ENCODE assay signal across 14 cellular contexts in the genomic region with DNA sequence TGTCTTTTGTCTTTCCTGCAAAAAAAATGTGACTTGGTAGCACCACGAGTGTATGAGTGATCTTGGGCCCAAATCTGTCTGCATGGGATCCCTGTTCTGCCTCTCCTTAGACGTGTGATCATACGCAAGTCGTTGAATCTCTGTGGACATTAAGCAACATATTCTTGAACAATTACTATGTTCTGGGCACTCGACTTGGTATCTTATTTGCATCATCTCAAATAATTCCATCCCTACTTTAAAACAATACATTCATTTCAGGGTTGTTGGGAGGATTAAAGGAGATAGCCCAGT.
A peak's percentile ranks its signal among the peaks of the same experiment; 100 is the strongest.
DNase-seq lines count a peak whose midpoint lies in the region; ATAC-seq, FAIRE-seq and TF ChIP-seq lines count a peak whose summit lies in the region.
"Had no signal": no experiment of that assay in that cellular context is flagged by ENCODE, and none has a peak within 500 bp of the region (broad histone marks: within the 10 kb centered on the region; RNA-seq: fewer than 3 reads in every experiment).

No MANE protein-coding gene starts in this region.

- no TSS peak for BruUV-seq in GM12878 (replicated peaks; lab: Mats Ljungman, UMichigan)

- no peak for TF ChIP-seq CTCF in GM12878 (IDR thresholded peaks at IDR 0.05 in 2 of 3, conservative IDR thresholded peaks at IDR 0.05 in 1 of 3; ENCODE audit: control insufficient read depth in 2 of 3, extremely low read depth in 1 of 3, insufficient read depth in 1 of 3, low read depth in 3 of 3, low read length in 3 of 3)
- no peak for TF ChIP-seq CTCF in transverse colon (IDR thresholded peaks at IDR 0.05)

- 60% methylated on average over 5 of the region's 5 CpGs for WGBS in GM12878 (ENCODE audit: insufficient coverage, insufficient replicate concordance, low lambda C conversion rate, missing lambda C conversion rate)
- 73 to 86% methylated on average over 5 of the region's 5 CpGs for WGBS in transverse colon (ENCODE audit: low coverage in 1 of 2), 2 donors

- H3K4me3 Mint-ChIP-seq in activated T-cell treated with anti-CD3 and anti-CD28 coated beads, Interleukin-2, amount 50 U/mL, for 72 hours, result no peak overlapping the region
- H3K4me3 Mint-ChIP-seq: H9, T-cell had no signal

- peaks cover 43% of the 10 kb centered on the region for H3K27me3 Mint-ChIP-seq in activated T-cell treated with anti-CD3 and anti-CD28 coated beads, Interleukin-2, amount 50 U/mL, for 72 hours (ENCODE audit: low read depth)

- no peak for TF ChIP-seq POLR2A in GM12878 (IDR thresholded peaks at IDR 0.05; ENCODE audit: low read depth, low read length)
- no peak for TF ChIP-seq POLR2A in transverse colon (IDR thresholded peaks at IDR 0.05)

- no peak for ATAC-seq in activated T-cell treated with anti-CD3 and anti-CD28 coated beads, Interleukin-2, amount 50 U/mL, for 72 hours (replicated peaks in 1 of 2)
- ATAC-seq in GM12878 (no peak), GM19023 (IDR thresholded peaks at IDR 0.05; ENCODE audit: unreplicated experiment) (no peak), GM19324 (IDR thresholded peaks at IDR 0.05; ENCODE audit: low FRiP score, unreplicated experiment) (no peak)
- ATAC-seq: HepG2 had no signal

- CTCF ChIA-PET in GM12878 (lab: Yijun Ruan, JAX), result interaction anchor here (1.1 to 1.8 kb wide), 4 partner anchors 12 to 24 kb away, joined by 3 to 8 read pairs (median 3); no protein-coding TSS in a partner anchor

- H3K27me3 ChIP-seq in GM12878 (replicated peaks in 1 of 2; ENCODE audit: control insufficient read depth in 2 of 2, insufficient read depth in 2 of 2, low read length in 1 of 2), result no peaks in the 10 kb centered on the region
- H3K27me3 ChIP-seq in transverse colon, result no peaks in the 10 kb centered on the region

- no peaks in the 10 kb centered on the region for H3K36me3 ChIP-seq in GM12878 (ENCODE audit: control insufficient read depth in 2 of 2, insufficient read depth in 2 of 2, low read length in 1 of 2)
- no peaks in the 10 kb centered on the region for H3K36me3 ChIP-seq in transverse colon
- H3K36me3 ChIP-seq: neutrophil had no signal

- no peak for TF ChIP-seq EP300 in GM12878 (IDR thresholded peaks at IDR 0.05; ENCODE audit: borderline replicate concordance in 1 of 2, control insufficient read depth in 1 of 2, low read depth in 2 of 2, low read length in 2 of 2)
- TF ChIP-seq EP300 in transverse colon (IDR thresholded peaks at IDR 0.05; ENCODE audit: low read depth), result no peak

- intact Hi-C loops in GM12878 (cut with micrococcal nuclease; ENCODE audit: unreplicated experiment), result loop anchor here (1.0 to 5.0 kb wide), 3 partner anchors 75 to 690 kb away; partner anchors contain the start of gene CPEB2
- intact Hi-C loops in transverse colon (cut with DNase I; ENCODE audit: low total_unique reads), result no loop called here

- H4K20me1 ChIP-seq in GM12878 (ENCODE audit: control insufficient read depth, insufficient read depth), result no peaks in the 10 kb centered on the region

- SMC1A ChIA-PET in GM12878 (lab: Charles Lee; ENCODE audit: uncharacterized antibody, unreplicated experiment), result interaction anchor here (2.0 to 2.4 kb wide), 3 partner anchors 8 to 11 kb away, joined by 8 to 28 read pairs (median 10); no protein-coding TSS in a partner anchor

- no peak overlapping the region for H3K4me3 ChIP-seq in GM12878
- H3K4me3 ChIP-seq in transverse colon, result no peak overlapping the region

- FAIRE-seq in GM12878 (lab: Jason Lieb, UNC), result no peak
- FAIRE-seq: HepG2 had no signal

- RAD21 ChIA-PET in GM12878 (lab: Charles Lee; ENCODE audit: unreplicated experiment), result interaction anchor here (1.0 to 1.4 kb wide), 2 partner anchors 12 to 14 kb away, joined by 3 to 4 read pairs; no protein-coding TSS in a partner anchor

- H3K79me2 ChIP-seq in GM12878 (ENCODE audit: control insufficient read depth, insufficient read depth, low read length), result no peaks in the 10 kb centered on the region

- 0 out of 2 replicates have a peak overlapping the region, but pooled peaks have one; percentile 24 for H3K4me2 ChIP-seq in GM12878 (ENCODE audit: control insufficient read depth, insufficient read depth)

- POLR2A ChIA-PET in GM12878 (lab: Charles Lee), result no interaction called here

- peaks cover 11 to 14% of the 10 kb centered on the region in 2 donors for H3K9me3 Mint-ChIP-seq in activated T-cell treated with anti-CD3 and anti-CD28 coated beads, Interleukin-2, amount 50 U/mL, for 72 hours
- H3K9me3 Mint-ChIP-seq: T-cell had no signal

- in situ Hi-C loops in GM12878 (cut with MboI), result no loop called here
- in situ Hi-C loops in transverse colon (cut with MboI; ENCODE audit: low pct_ligation_motif_present in 1 of 4, low pct_unique_long_range_greater_than_20kb in 1 of 4, low sequenced_read_pairs in 3 of 4), result no loop called here

- H3K4me1 ChIP-seq in GM12878 (ENCODE audit: control insufficient read depth, insufficient read depth, low read length), result peaks cover 20% of the 10 kb centered on the region
- peaks cover 3 to 21% (median 10%) of the 10 kb centered on the region in 4 donors for H3K4me1 ChIP-seq in transverse colon

- no peak overlapping the region; the same call in 1 of the 2 replicates for H2AFZ ChIP-seq in GM12878 (ENCODE audit: control insufficient read depth, low read depth, low read length)

- no peak for DNase-seq in activated T-cell treated with anti-CD3 and anti-CD28 coated beads, Interleukin-2, amount 50 U/mL, for 72 hours
- DNase-seq in activated T-cell treated with anti-CD3 and anti-CD28 coated beads, Interleukin-2, amount 50 U/mL, for 1 hour, result no peak
- DNase-seq in GM12878 (ENCODE audit: low read depth, low spot score), result no peak
- peak; percentile 15 for DNase-seq in iris pigment epithelial cell (ENCODE audit: low read depth)
- DNase-seq in transverse colon, result no peak
- no peak for DNase-seq in T-helper 9 cell
- DNase-seq: H9, midbrain, NCI-H2081 treated with DMSO at 0.1 percent for 48 hours, T-cell had no signal

- H3K27ac ChIP-seq in GM12878 (ENCODE audit: control insufficient read depth, insufficient read depth) (peak overlapping the region; percentile 50), transverse colon (peak overlapping the region; percentile 55 to 77 (median 73))
- H3K27ac ChIP-seq: neutrophil had no signal

- TF ChIP-seq RAD21 in GM12878 (IDR thresholded peaks at IDR 0.05; ENCODE audit: insufficient read depth, low read depth, low read length), result no peak

- H3K9ac ChIP-seq in GM12878 (ENCODE audit: control insufficient read depth, insufficient read depth, low read length), result no peak overlapping the region

- H3K9me3 ChIP-seq in GM12878 (replicated peaks; ENCODE audit: control insufficient read depth, insufficient read depth, low read length) (peaks cover 7% of the 10 kb centered on the region; the same call in 2 of the 3 replicates), transverse colon (no peaks in the 10 kb centered on the region)
- H3K9me3 ChIP-seq: neutrophil had no signal

- peaks cover 33% of the 10 kb centered on the region for H3K4me1 Mint-ChIP-seq in activated T-cell treated with anti-CD3 and anti-CD28 coated beads, Interleukin-2, amount 50 U/mL, for 72 hours (ENCODE audit: low read depth)
- H3K4me1 Mint-ChIP-seq: T-cell had no signal

- H3K36me3 Mint-ChIP-seq in activated T-cell treated with anti-CD3 and anti-CD28 coated beads, Interleukin-2, amount 50 U/mL, for 72 hours (ENCODE audit: insufficient read depth in 2 of 2), result peaks cover 19 to 21% of the 10 kb centered on the region in 2 donors
- H3K36me3 Mint-ChIP-seq: T-cell had no signal

- H3K27ac Mint-ChIP-seq in activated T-cell treated with anti-CD3 and anti-CD28 coated beads, Interleukin-2, amount 50 U/mL, for 72 hours, result peak overlapping the region; percentile 86
- H3K27ac Mint-ChIP-seq: H9 had no signal

TF ChIP-seq in GM12878, 131 proteins besides CTCF, POLR2A, EP300 and RAD21 (continues in another document):
- TF ChIP-seq E2F4 (IDR thresholded peaks at IDR 0.05; ENCODE audit: low read depth, low read length) (no peak), SMC3 (IDR thresholded peaks at IDR 0.05; ENCODE audit: borderline replicate concordance, low read length) (no peak)
- TF ChIP-seq, protein P1, sequence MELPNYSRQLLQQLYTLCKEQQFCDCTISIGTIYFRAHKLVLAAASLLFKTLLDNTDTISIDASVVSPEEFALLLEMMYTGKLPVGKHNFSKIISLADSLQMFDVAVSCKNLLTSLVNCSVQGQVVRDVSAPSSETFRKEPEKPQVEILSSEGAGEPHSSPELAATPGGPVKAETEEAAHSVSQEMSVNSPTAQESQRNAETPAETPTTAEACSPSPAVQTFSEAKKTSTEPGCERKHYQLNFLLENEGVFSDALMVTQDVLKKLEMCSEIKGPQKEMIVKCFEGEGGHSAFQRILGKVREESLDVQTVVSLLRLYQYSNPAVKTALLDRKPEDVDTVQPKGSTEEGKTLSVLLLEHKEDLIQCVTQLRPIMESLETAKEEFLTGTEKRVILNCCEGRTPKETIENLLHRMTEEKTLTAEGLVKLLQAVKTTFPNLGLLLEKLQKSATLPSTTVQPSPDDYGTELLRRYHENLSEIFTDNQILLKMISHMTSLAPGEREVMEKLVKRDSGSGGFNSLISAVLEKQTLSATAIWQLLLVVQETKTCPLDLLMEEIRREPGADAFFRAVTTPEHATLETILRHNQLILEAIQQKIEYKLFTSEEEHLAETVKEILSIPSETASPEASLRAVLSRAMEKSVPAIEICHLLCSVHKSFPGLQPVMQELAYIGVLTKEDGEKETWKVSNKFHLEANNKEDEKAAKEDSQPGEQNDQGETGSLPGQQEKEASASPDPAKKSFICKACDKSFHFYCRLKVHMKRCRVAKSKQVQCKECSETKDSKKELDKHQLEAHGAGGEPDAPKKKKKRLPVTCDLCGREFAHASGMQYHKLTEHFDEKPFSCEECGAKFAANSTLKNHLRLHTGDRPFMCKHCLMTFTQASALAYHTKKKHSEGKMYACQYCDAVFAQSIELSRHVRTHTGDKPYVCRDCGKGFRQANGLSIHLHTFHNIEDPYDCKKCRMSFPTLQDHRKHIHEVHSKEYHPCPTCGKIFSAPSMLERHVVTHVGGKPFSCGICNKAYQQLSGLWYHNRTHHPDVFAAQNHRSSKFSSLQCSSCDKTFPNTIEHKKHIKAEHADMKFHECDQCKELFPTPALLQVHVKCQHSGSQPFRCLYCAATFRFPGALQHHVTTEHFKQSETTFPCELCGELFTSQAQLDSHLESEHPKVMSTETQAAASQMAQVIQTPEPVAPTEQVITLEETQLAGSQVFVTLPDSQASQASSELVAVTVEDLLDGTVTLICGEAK (IDR thresholded peaks at IDR 0.05; ENCODE audit: borderline replicate concordance), result no peak
